13 cellular contexts compared by ENCODE assay signal in genomic region chr6:18343741-18344140, GRCh38. TPM values are rescaled to one million over a fixed set of nuclear protein-coding genes. Genes with fewer than 3 reads are reported as not detected.
DNase-seq lines count a peak whose midpoint lies in the region; ATAC-seq and TF ChIP-seq lines count a peak whose summit lies in the region.
"Had no signal": no experiment of that assay in that cellular context is flagged by ENCODE, and none has a peak within 500 bp of the region (broad histone marks: within the 10 kb centered on the region; RNA-seq: fewer than 3 reads in every experiment).

No MANE protein-coding gene starts in this region.

- H3K4me3 Mint-ChIP-seq in activated CD4-positive, alpha-beta memory T cell treated with anti-CD3 and anti-CD28 coated beads for 36 hours, result no peak overlapping the region
- no peak overlapping the region for H3K4me3 Mint-ChIP-seq in activated CD4-positive, alpha-beta memory T cell treated with anti-CD3 and anti-CD28 coated beads, Interleukin-2, amount 10 ng/mL, durations not matched to agents 7 days and 5 days

- H3K79me2 ChIP-seq in PC-3 (ENCODE audit: low read length), result no peaks in the 10 kb centered on the region
- no peaks in the 10 kb centered on the region for H3K79me2 ChIP-seq in smooth muscle cell (ENCODE audit: low read depth)

- H2AFZ ChIP-seq in PC-3 (ENCODE audit: low read length), result peak overlapping the region; percentile 29; the same call in 1 of the 2 replicates
- no peak overlapping the region for H2AFZ ChIP-seq in smooth muscle cell (ENCODE audit: low read depth)

- intact Hi-C loops in activated CD4-positive, alpha-beta memory T cell treated with anti-CD3 and anti-CD28 coated beads for 36 hours (cut with micrococcal nuclease), result loop anchor here (1.0 to 5.0 kb wide), 3 partner anchors 15 to 57 kb away; partner anchors contain the start of gene RNF144B
- intact Hi-C loops in PC-3 (cut with micrococcal nuclease), result no loop called here

- 67% methylated on average over 2 of the region's 2 CpGs for WGBS in smooth muscle cell (ENCODE audit: low lambda C conversion rate)

- H3K36me3 ChIP-seq in PC-3 (ENCODE audit: low read depth, low read length) (no peaks in the 10 kb centered on the region), smooth muscle cell (ENCODE audit: low read depth) (no peaks in the 10 kb centered on the region)
- H3K36me3 ChIP-seq: cardiac muscle cell, SJCRH30 had no signal

- H3K4me1 ChIP-seq in PC-3 (ENCODE audit: insufficient read depth, low read length) (peaks cover 42% of the 10 kb centered on the region), smooth muscle cell (ENCODE audit: low read depth) (no peaks in the 10 kb centered on the region)
- H3K4me1 ChIP-seq: SJCRH30 had no signal

- TF ChIP-seq CTCF in PC-3 (conservative IDR thresholded peaks at IDR 0.05; ENCODE audit: low read depth, low read length) (no peak), epithelial cell of esophagus (IDR thresholded peaks at IDR 0.05; ENCODE audit: insufficient read depth, low read depth, low read length, missing control alignments) (no peak), smooth muscle cell (IDR thresholded peaks at IDR 0.05; ENCODE audit: borderline replicate concordance, insufficient read depth, poor library complexity, severe bottlenecking) (no peak)

- BruUV-seq in PC-3 (replicated peaks; lab: Mats Ljungman, UMichigan), result no TSS peak

- peak; percentile 44 for DNase-seq in activated CD4-positive, alpha-beta memory T cell treated with anti-CD3 and anti-CD28 coated beads for 36 hours
- no peak for DNase-seq in activated CD4-positive, alpha-beta memory T cell treated with anti-CD3 and anti-CD28 coated beads, Interleukin-2, amount 10 ng/mL, durations not matched to agents 7 days and 5 days
- DNase-seq in PC-3 (peak; percentile 73), epithelial cell of esophagus (ENCODE audit: low read depth) (peak; percentile 92), smooth muscle cell (lab: John Stamatoyannopoulos, UW; ENCODE audit: unreplicated experiment) (no peak), COLO668 (lab: John Stamatoyannopoulos, UW; ENCODE audit: unreplicated experiment) (no peak), NCI-H2196 (lab: John Stamatoyannopoulos, UW; ENCODE audit: unreplicated experiment) (no peak), SIG-M5 treated with dmso at 0.1 percent for 504 hours (lab: John Stamatoyannopoulos, UW; ENCODE audit: unreplicated experiment) (no peak)
- DNase-seq: activated CD4-positive, alpha-beta T cell treated with anti-CD3 and anti-CD28 coated beads for 4 hours; KG1; retina; SJCRH30 had no signal

- CTCF ChIA-PET in activated CD4-positive, alpha-beta memory T cell treated with anti-CD3 and anti-CD28 coated beads for 36 hours (lab: Charles Lee), result no interaction called here
- CTCF ChIA-PET in activated CD4-positive, alpha-beta memory T cell treated with anti-CD3 and anti-CD28 coated beads, Interleukin-2, amount 10 ng/mL, durations not matched to agents 7 days and 5 days (lab: Charles Lee), result no interaction called here
- CTCF ChIA-PET in PC-3 (lab: Charles Lee), result no interaction called here

- no peaks in the 10 kb centered on the region for H3K9me3 Mint-ChIP-seq in activated CD4-positive, alpha-beta memory T cell treated with anti-CD3 and anti-CD28 coated beads for 36 hours
- H3K9me3 Mint-ChIP-seq in activated CD4-positive, alpha-beta memory T cell treated with anti-CD3 and anti-CD28 coated beads, Interleukin-2, amount 10 ng/mL, durations not matched to agents 7 days and 5 days, result no peaks in the 10 kb centered on the region

- no peaks in the 10 kb centered on the region for H3K9me2 ChIP-seq in PC-3 (replicated peaks; ENCODE audit: low read length)

- H4K20me1 ChIP-seq in PC-3 (ENCODE audit: low read length) (no peaks in the 10 kb centered on the region), smooth muscle cell (ENCODE audit: low read depth) (no peaks in the 10 kb centered on the region)

- peaks cover 6% of the 10 kb centered on the region for H3K27me3 Mint-ChIP-seq in activated CD4-positive, alpha-beta memory T cell treated with anti-CD3 and anti-CD28 coated beads for 36 hours
- H3K27me3 Mint-ChIP-seq in activated CD4-positive, alpha-beta memory T cell treated with anti-CD3 and anti-CD28 coated beads, Interleukin-2, amount 10 ng/mL, durations not matched to agents 7 days and 5 days, result no peaks in the 10 kb centered on the region

- peak overlapping the region; percentile 65 for H3K4me2 ChIP-seq in PC-3 (ENCODE audit: low read length)
- H3K4me2 ChIP-seq in smooth muscle cell, result no peak overlapping the region

- H3K9me3 ChIP-seq in PC-3 (ENCODE audit: low read length) (no peaks in the 10 kb centered on the region), smooth muscle cell (replicated peaks; ENCODE audit: low read depth) (no peaks in the 10 kb centered on the region)
- H3K9me3 ChIP-seq: SJCRH30 had no signal

- POLR2A ChIA-PET in activated CD4-positive, alpha-beta memory T cell treated with anti-CD3 and anti-CD28 coated beads for 36 hours (lab: Charles Lee), result interaction anchor here (1.4 kb wide), 1 partner anchor 15 kb away, joined by 3 read pairs; no protein-coding TSS in a partner anchor
- POLR2A ChIA-PET in activated CD4-positive, alpha-beta memory T cell treated with anti-CD3 and anti-CD28 coated beads, Interleukin-2, amount 10 ng/mL, durations not matched to agents 7 days and 5 days (lab: Charles Lee), result no interaction called here
- POLR2A ChIA-PET in PC-3 (lab: Charles Lee; ENCODE audit: unreplicated experiment), result no interaction called here

- H3K9ac ChIP-seq in PC-3 (ENCODE audit: low read length), result peak overlapping the region; percentile 74
- H3K9ac ChIP-seq in smooth muscle cell (ENCODE audit: low read depth), result peak overlapping the region; percentile 61

- H3K27me3 ChIP-seq in PC-3 (ENCODE audit: low read length) (no peaks in the 10 kb centered on the region), smooth muscle cell (ENCODE audit: low read depth) (no peaks in the 10 kb centered on the region)
- H3K27me3 ChIP-seq: cardiac muscle cell, SJCRH30 had no signal

- H3K27ac ChIP-seq in PC-3 (ENCODE audit: low read length) (peak overlapping the region; percentile 93), smooth muscle cell (ENCODE audit: low read depth) (peak overlapping the region; percentile 81)
- H3K27ac ChIP-seq: cardiac muscle cell, SJCRH30 had no signal

- H3F3A ChIP-seq in PC-3 (ENCODE audit: low read length, unreplicated experiment) (no peaks in the 10 kb centered on the region), smooth muscle cell (ENCODE audit: low read depth) (no peaks in the 10 kb centered on the region)

- H3K36me3 Mint-ChIP-seq in activated CD4-positive, alpha-beta memory T cell treated with anti-CD3 and anti-CD28 coated beads for 36 hours, result no peaks in the 10 kb centered on the region
- no peaks in the 10 kb centered on the region for H3K36me3 Mint-ChIP-seq in activated CD4-positive, alpha-beta memory T cell treated with anti-CD3 and anti-CD28 coated beads, Interleukin-2, amount 10 ng/mL, durations not matched to agents 7 days and 5 days (ENCODE audit: low read depth)

- H3K27ac Mint-ChIP-seq in activated CD4-positive, alpha-beta memory T cell treated with anti-CD3 and anti-CD28 coated beads for 36 hours, result peak overlapping the region; percentile 54
- H3K27ac Mint-ChIP-seq in activated CD4-positive, alpha-beta memory T cell treated with anti-CD3 and anti-CD28 coated beads, Interleukin-2, amount 10 ng/mL, durations not matched to agents 7 days and 5 days, result no peak overlapping the region

- ATAC-seq in PC-3, result peak; percentile 35

- H3K4me3 ChIP-seq in PC-3 (ENCODE audit: low read length) (peak overlapping the region; percentile 32; the same call in 1 of the 2 replicates), epithelial cell of esophagus (ENCODE audit: low read length) (no peak overlapping the region), smooth muscle cell (no peak overlapping the region)
- H3K4me3 ChIP-seq: cardiac muscle cell, SJCRH30 had no signal

- H3K4me1 Mint-ChIP-seq in activated CD4-positive, alpha-beta memory T cell treated with anti-CD3 and anti-CD28 coated beads for 36 hours (ENCODE audit: low read depth), result peaks cover 9% of the 10 kb centered on the region
- peaks cover 9% of the 10 kb centered on the region for H3K4me1 Mint-ChIP-seq in activated CD4-positive, alpha-beta memory T cell treated with anti-CD3 and anti-CD28 coated beads, Interleukin-2, amount 10 ng/mL, durations not matched to agents 7 days and 5 days

RNA-seq across cellular contexts. Expression of gene RNF144B, which starts 43.4 kb away (rescaled TPM):
- total RNA-seq in activated CD4-positive, alpha-beta memory T cell treated with anti-CD3 and anti-CD28 coated beads for 36 hours, result 1 to 10 TPM; 2.1 to 2.9 TPM
- 1 to 10 TPM; 1.3 to 2.0 TPM for total RNA-seq in activated CD4-positive, alpha-beta memory T cell treated with anti-CD3 and anti-CD28 coated beads, Interleukin-2, amount 10 ng/mL, durations not matched to agents 7 days and 5 days
- total RNA-seq in PC-3 (2014; rRNA removed) (4.6 and 7.8 TPM in 2 replicates), smooth muscle cell (10.9 and 11.2 TPM in 2 replicates)
- 3.1 and 3.4 TPM in 2 replicates for polyA plus RNA-seq in smooth muscle cell

Comparison
In these comparisons a context has a peak if more than half of its experiments do, and no peak if none do; other contexts are left out.
1. DNase-seq: peak in activated CD4-positive, alpha-beta memory T cell treated with anti-CD3 and anti-CD28 coated beads for 36 hours (single experiment), PC-3 (single experiment) and epithelial cell of esophagus (single experiment); none in activated CD4-positive, alpha-beta memory T cell treated with anti-CD3 and anti-CD28 coated beads, Interleukin-2, amount 10 ng/mL, durations not matched to agents 7 days and 5 days (single experiment), smooth muscle cell (single experiment), COLO668 (single experiment), NCI-H2196 (single experiment) and SIG-M5 treated with dmso at 0.1 percent for 504 hours (single experiment).